Comparison of ENCODE assay signal across 8 cellular contexts in the genomic region with DNA sequence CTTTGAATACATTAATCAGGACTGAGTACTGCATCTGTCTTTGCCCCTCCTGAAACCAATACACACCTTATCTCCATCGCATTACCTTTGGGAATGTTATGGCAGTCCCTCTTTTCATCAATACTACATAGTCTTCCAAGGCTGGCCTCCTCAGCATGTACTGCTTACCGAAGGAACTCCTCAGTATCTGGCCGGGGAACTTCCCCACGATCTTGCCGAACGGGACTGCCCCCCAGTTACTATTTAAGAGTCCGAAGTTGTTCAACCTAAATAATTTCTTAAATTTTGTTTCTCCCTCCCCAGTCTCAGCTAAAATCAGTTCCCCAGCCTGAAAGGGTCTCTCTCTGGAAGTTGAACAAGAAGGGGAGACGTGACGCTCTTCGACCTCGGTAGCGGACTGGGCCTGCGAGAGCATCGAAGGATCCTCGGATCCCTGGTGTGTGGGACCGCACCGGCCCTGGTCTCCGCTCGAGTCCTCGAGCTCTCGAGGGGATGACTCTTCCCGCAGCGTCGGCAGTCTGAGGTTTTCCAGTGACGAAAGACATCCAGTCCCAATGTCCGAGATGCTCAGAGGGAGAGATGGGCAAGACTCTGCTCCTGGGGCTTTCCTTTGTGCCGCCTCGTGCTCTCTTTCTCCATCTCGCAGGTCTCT. TPM values are rescaled to one million over a fixed set of nuclear protein-coding genes. Genes with fewer than 3 reads are reported as not detected.
DNase-seq lines count a peak whose midpoint lies in the region; ATAC-seq and TF ChIP-seq lines count a peak whose summit lies in the region.

No MANE protein-coding gene starts in this region.

- no peak for TF ChIP-seq POLR2A in tibial nerve (IDR thresholded peaks at IDR 0.05)

- H3K36me3 ChIP-seq in lung (ENCODE audit: control insufficient read depth in 2 of 2, insufficient read depth in 2 of 2, low read length in 2 of 2), result no peaks in the 10 kb centered on the region
- H3K36me3 ChIP-seq in tibial nerve, result peaks cover 0 to 1% (median 0%) of the 10 kb centered on the region in 3 donors

- H3K27ac ChIP-seq in lung (ENCODE audit: low read depth in 1 of 2, low read length in 1 of 2) (peak overlapping the region; percentile 75 to 89), tibial nerve (peak overlapping the region in 3 of 4 donors; percentile 29 to 84 (median 81))

- no peaks in the 10 kb centered on the region for H3K27me3 ChIP-seq in lung (ENCODE audit: control insufficient read depth, insufficient read depth)
- no peaks in the 10 kb centered on the region for H3K27me3 ChIP-seq in tibial nerve

- TF ChIP-seq EP300 in tibial nerve (IDR thresholded peaks at IDR 0.05), result no peak

- ATAC-seq in HG02642 (IDR thresholded peaks at IDR 0.05; ENCODE audit: poor library complexity, unreplicated experiment), result peak; percentile 23
- peak; percentile 21 for ATAC-seq in lung (ENCODE audit: insufficient read depth, low FRiP score)

- peak; percentile 12 for DNase-seq in activated gamma-delta T cell treated with anti-CD3 and anti-CD28 coated beads, Interleukin-2, amount 50 U/mL, for 16 hours (ENCODE audit: low read depth)
- DNase-seq in activated gamma-delta T cell (lab: John Stamatoyannopoulos, UW), result no peak
- peak; percentile 42 for DNase-seq in NCI-H526 treated with DMSO at 0.1 percent for 48 hours (lab: John Stamatoyannopoulos, UW)
- DNase-seq in cardiac fibroblast (ENCODE audit: low read depth in 2 of 2), result no peak
- DNase-seq in lung (ENCODE audit: low spot score), result no peak
- DNase-seq in tibial nerve (ENCODE audit: low spot score in 2 of 2), result no peak
- DNase-seq in COR-L47 (lab: John Stamatoyannopoulos, UW), result no peak

- H3K4me3 ChIP-seq in cardiac fibroblast (replicated peaks in 1 of 2; ENCODE audit: low read depth in 2 of 2, low read length in 2 of 2) (peak overlapping the region; percentile 91), lung (peak overlapping the region; percentile 61), tibial nerve (peak overlapping the region; percentile 50 to 81 (median 71))

- H3K9me3 ChIP-seq in lung (ENCODE audit: control insufficient read depth in 2 of 2, insufficient read depth in 1 of 2, low read length in 1 of 2) (no peaks in the 10 kb centered on the region), tibial nerve (no peaks in the 10 kb centered on the region)

- TF ChIP-seq CTCF in cardiac fibroblast (IDR thresholded peaks at IDR 0.05; ENCODE audit: low read depth, low read length), result no peak
- TF ChIP-seq CTCF in lung (IDR thresholded peaks at IDR 0.05; ENCODE audit: control extremely low read depth, extremely low read depth), result no peak
- no peak for TF ChIP-seq CTCF in tibial nerve (IDR thresholded peaks at IDR 0.05)

- peaks cover 7 to 13% of the 10 kb centered on the region in 2 donors for H3K4me1 ChIP-seq in lung (ENCODE audit: control insufficient read depth in 2 of 2, insufficient read depth in 2 of 2, low read length in 2 of 2)
- peaks cover 0 to 50% (median 15%) of the 10 kb centered on the region in 4 donors for H3K4me1 ChIP-seq in tibial nerve

- 0% methylated on average over 29 of the region's 29 CpGs for WGBS in lung, 2 donors
- 0 to 1% methylated on average over 22 to 29 of the region's 29 CpGs for WGBS in tibial nerve, 2 donors

RNA-seq across cellular contexts. Expression of gene TRMT61B, which starts 0.5 kb away (rescaled TPM):
- total RNA-seq in lung, result 10 to 100 TPM; 10.5 to 21.1 TPM
- polyA plus RNA-seq in lung, result 10 to 100 TPM in 1 of 2 donors, 1 to 10 TPM in 1; 9.6 to 30.7 TPM
- 10 to 100 TPM in 2 of 4 donors, 1 to 10 TPM in 2; 8.5 to 17.8 (median 10.5) TPM for total RNA-seq in tibial nerve

RNA-seq across cellular contexts. Expression of gene WDR43, which starts 24.8 kb away (rescaled TPM):
- total RNA-seq in lung (10 to 100 TPM; 36.9 to 40.2 TPM), tibial nerve (10 to 100 TPM; 32.2 to 57.6 (median 37.0) TPM)
- polyA plus RNA-seq in lung, result 10 to 100 TPM in 1 of 2 donors, 1 to 10 TPM in 1; 8.2 to 19.2 TPM

RNA-seq across cellular contexts. Expression of gene SPDYA, which starts 59.0 kb away (rescaled TPM):
- 1 to 10 TPM; 1.1 to 6.9 TPM for total RNA-seq in lung
- under 1 TPM; 0.10 to 0.11 TPM for polyA plus RNA-seq in lung
- 1 to 10 TPM in 3 of 4 donors, under 1 TPM in 1; 0.90 to 5.7 (median 4.6) TPM for total RNA-seq in tibial nerve

Comparison
In these comparisons a context has a peak if more than half of its experiments do, and no peak if none do; other contexts are left out.
1. DNase-seq: peak in activated gamma-delta T cell treated with anti-CD3 and anti-CD28 coated beads, Interleukin-2, amount 50 U/mL, for 16 hours (single experiment) and NCI-H526 treated with DMSO at 0.1 percent for 48 hours (single experiment); none in activated gamma-delta T cell (single experiment), cardiac fibroblast (0 of 2), lung (single experiment), tibial nerve (0 of 2) and COR-L47 (single experiment).
2. Peak in every context shown above with its lines, with median percentiles within 50 percentile points of each other: H3K4me3 ChIP-seq.